11 cellular contexts compared by ENCODE assay signal in genomic region chr20:10653593-10654288, GRCh38. TPM values are rescaled to one million over a fixed set of nuclear protein-coding genes. Genes with fewer than 3 reads are reported as not detected.
A peak's percentile ranks its signal among the peaks of the same experiment; 100 is the strongest.
DNase-seq lines count a peak whose midpoint lies in the region; ATAC-seq and TF ChIP-seq lines count a peak whose summit lies in the region.
"Had no signal": no experiment of that assay in that cellular context is flagged by ENCODE, and none has a peak within 500 bp of the region (broad histone marks: within the 10 kb centered on the region; RNA-seq: fewer than 3 reads in every experiment).

No MANE protein-coding gene starts in this region.

- H3K79me2 ChIP-seq in ACC112 (ENCODE audit: control insufficient read depth, insufficient read depth, low read length, unreplicated experiment): no peaks in the 10 kb centered on the region
- peaks cover 84% of the 10 kb centered on the region for H3K79me2 ChIP-seq in neural progenitor cell (ENCODE audit: low read depth)

- H3K9me3 ChIP-seq in ectodermal cell (ENCODE audit: control insufficient read depth, low read length) (no peaks in the 10 kb centered on the region), neural progenitor cell (ENCODE audit: low read depth) (no peaks in the 10 kb centered on the region)
- H3K9me3 ChIP-seq: BLaER1 had no signal

- no peaks in the 10 kb centered on the region for H3K9me3 Mint-ChIP-seq in neural progenitor cell
- H3K9me3 Mint-ChIP-seq in stimulated activated naive B cell treated with anti-CD40 and anti-IgM and Interleukin-4, amounts not matched to agents 10 μg/mL and 1 μg/mL and 100 μg/mL, for 72 hours: no peaks in the 10 kb centered on the region

- peaks cover 98% of the 10 kb centered on the region for H3K4me1 Mint-ChIP-seq in neural progenitor cell
- peaks cover 0 to 2% of the 10 kb centered on the region in 2 donors for H3K4me1 Mint-ChIP-seq in stimulated activated naive B cell treated with anti-CD40 and anti-IgM and Interleukin-4, amounts not matched to agents 10 μg/mL and 1 μg/mL and 100 μg/mL, for 72 hours

- H3K27me3 Mint-ChIP-seq in neural progenitor cell (ENCODE audit: insufficient read depth, low read depth): peaks cover 14% of the 10 kb centered on the region
- H3K27me3 Mint-ChIP-seq in stimulated activated naive B cell treated with anti-CD40 and anti-IgM and Interleukin-4, amounts not matched to agents 10 μg/mL and 1 μg/mL and 100 μg/mL, for 72 hours: peaks cover 14 to 26% of the 10 kb centered on the region in 2 donors

- H3K4me3 Mint-ChIP-seq in neural progenitor cell: peak overlapping the region; percentile 41
- no peak overlapping the region for H3K4me3 Mint-ChIP-seq in stimulated activated naive B cell treated with anti-CD40 and anti-IgM and Interleukin-4, amounts not matched to agents 10 μg/mL and 1 μg/mL and 100 μg/mL, for 72 hours

- no peak overlapping the region for H3K9ac ChIP-seq in neural progenitor cell
- H3K9ac ChIP-seq: BLaER1 had no signal

- no peak for TF ChIP-seq CTCF in neural progenitor cell (IDR thresholded peaks at IDR 0.05)

- H3K36me3 ChIP-seq in ACC112 (ENCODE audit: insufficient read depth, low read length) (peaks cover 26% of the 10 kb centered on the region), ectodermal cell (ENCODE audit: control insufficient read depth, insufficient read depth, low read length) (peaks cover 51% of the 10 kb centered on the region), neural progenitor cell (peaks cover 8% of the 10 kb centered on the region)
- H3K36me3 ChIP-seq: BLaER1 had no signal

- peak overlapping the region; percentile 62 for H3K4me3 ChIP-seq in ACC112 (ENCODE audit: low read depth, low read length)
- H3K4me3 ChIP-seq in ectodermal cell (ENCODE audit: insufficient read depth, low read depth, low read length): no peak overlapping the region
- peak overlapping the region; percentile 4 for H3K4me3 ChIP-seq in neural progenitor cell
- H3K4me3 ChIP-seq: BLaER1 had no signal

- H3K4me1 ChIP-seq in ACC112 (ENCODE audit: control insufficient read depth, insufficient read depth, low read length, unreplicated experiment) (peaks cover 24% of the 10 kb centered on the region), ectodermal cell (ENCODE audit: control insufficient read depth, insufficient read depth, low read length) (peaks cover 91% of the 10 kb centered on the region), neural progenitor cell (peaks cover 91% of the 10 kb centered on the region)

- peak overlapping the region; percentile 69 for H3K4me2 ChIP-seq in neural progenitor cell
- H3K4me2 ChIP-seq: BLaER1 had no signal

- H3K36me3 Mint-ChIP-seq in neural progenitor cell: peaks cover 59% of the 10 kb centered on the region
- H3K36me3 Mint-ChIP-seq in stimulated activated naive B cell treated with anti-CD40 and anti-IgM and Interleukin-4, amounts not matched to agents 10 μg/mL and 1 μg/mL and 100 μg/mL, for 72 hours: no peaks in the 10 kb centered on the region

- H3K27me3 ChIP-seq in ACC112 (ENCODE audit: insufficient read depth, low read length) (no peaks in the 10 kb centered on the region), ectodermal cell (ENCODE audit: control insufficient read depth, insufficient read depth, low read length, poor library complexity, severe bottlenecking) (no peaks in the 10 kb centered on the region), neural progenitor cell (no peaks in the 10 kb centered on the region)
- H3K27me3 ChIP-seq: BLaER1 had no signal

- 72 to 75% methylated on average over 9 to 13 of the region's 13 CpGs for WGBS in ectodermal cell, 2 experiments

- no peak for DNase-seq in neural progenitor cell (ENCODE audit: low spot score)
- DNase-seq in NOMO-1 (lab: John Stamatoyannopoulos, UW; ENCODE audit: unreplicated experiment in 2 of 2): no peak
- no peak for DNase-seq in T-helper 9 cell
- DNase-seq in SHP77 (lab: John Stamatoyannopoulos, UW): no peak
- DNase-seq in stimulated activated naive B cell treated with anti-CD40 and anti-IgM and Interleukin-4, amounts not matched to agents 10 μg/mL and 1 μg/mL and 100 μg/mL, for 72 hours: no peak
- DNase-seq: NCI-H1105 had no signal

- peaks cover 65% of the 10 kb centered on the region for H3F3A ChIP-seq in neural progenitor cell (ENCODE audit: low read depth)

- H3K27ac ChIP-seq in ACC112 (ENCODE audit: low read depth, low read length) (peak overlapping the region; percentile 91), ectodermal cell (ENCODE audit: insufficient read depth, low read depth, low read length, poor library complexity, severe bottlenecking) (peak overlapping the region; percentile 4), neural progenitor cell (peak overlapping the region; percentile 42)
- H3K27ac ChIP-seq: BLaER1, VCaP had no signal

- ATAC-seq in HG03039 (IDR thresholded peaks at IDR 0.05; ENCODE audit: unreplicated experiment): peak; percentile 45
- no peak for ATAC-seq in stimulated activated naive B cell treated with anti-CD40 and anti-IgM and Interleukin-4, amounts not matched to agents 10 μg/mL and 1 μg/mL and 100 μg/mL, for 72 hours (replicated peaks)

- peaks cover 98% of the 10 kb centered on the region for H4K20me1 ChIP-seq in neural progenitor cell (ENCODE audit: low read depth)
- H4K20me1 ChIP-seq: BLaER1 had no signal

- H3K27ac Mint-ChIP-seq in neural progenitor cell: peak overlapping the region; percentile 92
- no peak overlapping the region for H3K27ac Mint-ChIP-seq in stimulated activated naive B cell treated with anti-CD40 and anti-IgM and Interleukin-4, amounts not matched to agents 10 μg/mL and 1 μg/mL and 100 μg/mL, for 72 hours

- peak overlapping the region; percentile 6 for H2AFZ ChIP-seq in ACC112 (ENCODE audit: low read length, unreplicated experiment)
- H2AFZ ChIP-seq in neural progenitor cell (replicated peaks): no peak overlapping the region

RNA-seq across cellular contexts. Expression of gene JAG1, which starts 20.1 kb away (rescaled TPM):
- 142 TPM for polyA plus RNA-seq in ectodermal cell (2013, experiment 1 of 4)
- 162 TPM for polyA plus RNA-seq in ectodermal cell (2013, experiment 2 of 4)
- 104 TPM for polyA plus RNA-seq in ectodermal cell (2013, experiment 3 of 4)
- polyA plus RNA-seq in ectodermal cell (2013, experiment 4 of 4): 117 TPM
- total RNA-seq in neural progenitor cell (ENCODE audit: low replicate concordance): 121 and 129 TPM in 2 replicates

Comparison
In these comparisons a context has a peak if more than half of its experiments do, and no peak if none do; other contexts are left out.
1. H3K27ac ChIP-seq: peak in every context shown above with its lines; median percentile 91 in ACC112; 42 in neural progenitor cell; 4 in ectodermal cell.